ENCODE assay signal across 10 cellular contexts in the genomic region with DNA sequence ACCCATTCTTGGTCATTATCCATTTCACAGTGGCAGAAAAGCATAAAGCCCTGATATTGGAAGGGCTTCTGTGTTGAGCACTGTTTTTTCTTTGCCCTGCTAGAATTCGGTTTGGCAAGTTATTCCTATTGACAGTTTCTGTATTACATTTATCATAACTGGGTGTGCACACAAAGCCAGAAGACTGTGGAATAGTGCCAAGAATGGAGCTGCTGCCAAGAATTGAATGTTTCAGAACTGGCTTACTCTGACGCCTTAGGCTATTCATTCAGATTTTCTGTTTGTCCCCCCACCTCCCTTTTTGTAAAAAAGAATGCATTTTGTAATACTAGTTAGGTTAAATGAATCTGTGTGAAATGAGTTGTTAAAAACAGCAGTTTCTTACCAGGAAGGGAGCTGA. TPM values are rescaled to one million over a fixed set of nuclear protein-coding genes. Genes with fewer than 3 reads are reported as not detected.
DNase-seq lines count a peak whose midpoint lies in the region; ATAC-seq, FAIRE-seq and TF ChIP-seq lines count a peak whose summit lies in the region.
"Had no signal": no experiment of that assay in that cellular context is flagged by ENCODE, and none has a peak within 500 bp of the region (broad histone marks: within the 10 kb centered on the region; RNA-seq: fewer than 3 reads in every experiment).

No MANE protein-coding gene starts in this region.

- no peaks in the 10 kb centered on the region for H3K9me1 ChIP-seq in endothelial cell of umbilical vein (replicated peaks; ENCODE audit: control insufficient read depth, extremely low read depth, insufficient read depth, low read length)

- intact Hi-C loops in endothelial cell of umbilical vein (cut with micrococcal nuclease) (no loop called here), mucosa of descending colon (cut with DNase I, micrococcal nuclease) (no loop called here)

- no peaks in the 10 kb centered on the region for H3K79me2 ChIP-seq in endothelial cell of umbilical vein (ENCODE audit: control insufficient read depth, insufficient read depth, low read length)

- no peaks in the 10 kb centered on the region for H4K20me1 ChIP-seq in endothelial cell of umbilical vein (replicated peaks; ENCODE audit: control insufficient read depth, extremely low read depth, insufficient read depth, low read length)

- no peak for TF ChIP-seq POLR2A in endothelial cell of umbilical vein (IDR thresholded peaks at IDR 0.05; ENCODE audit: low read depth, low read length)

- no peak overlapping the region for H3K4me3 ChIP-seq in endothelial cell of umbilical vein (replicated peaks in 1 of 3; ENCODE audit: insufficient read depth in 1 of 3, low read depth in 1 of 3, low read length in 3 of 3)
- H3K4me3 ChIP-seq in mucosa of descending colon: no peak overlapping the region

- ATAC-seq in mucosa of descending colon: peak; percentile 72
- no peak for ATAC-seq in HG03175 (IDR thresholded peaks at IDR 0.05; ENCODE audit: unreplicated experiment)

- H3K9me3 ChIP-seq in endothelial cell of umbilical vein (replicated peaks; ENCODE audit: control insufficient read depth, insufficient read depth, low read length) (no peaks in the 10 kb centered on the region), mucosa of descending colon (no peaks in the 10 kb centered on the region)

- no TSS peak for BruUV-seq in endothelial cell of umbilical vein (replicated peaks; lab: Mats Ljungman, UMichigan)

- no peaks in the 10 kb centered on the region for H3K4me1 ChIP-seq in endothelial cell of umbilical vein (ENCODE audit: control insufficient read depth, extremely low read depth, insufficient read depth, low read length)
- H3K4me1 ChIP-seq in mucosa of descending colon (ENCODE audit: low read depth): no peaks in the 10 kb centered on the region

- H3K9ac ChIP-seq in endothelial cell of umbilical vein (replicated peaks; ENCODE audit: extremely low read depth, insufficient read depth, low read length): no peak overlapping the region

- DNase-seq in AG20443 (ENCODE audit: low spot score) (peak; percentile 57), NCI-H226 (peak; percentile 67), endothelial cell of umbilical vein (ENCODE audit: low read depth, low spot score) (peak; percentile 63), mucosa of descending colon (peak in 1 of 3 donors; percentile 83), NCI-H748 (lab: John Stamatoyannopoulos, UW; ENCODE audit: unreplicated experiment) (no peak)
- DNase-seq in activated CD4-positive, alpha-beta T cell treated with anti-CD3 and anti-CD28 coated beads for 4 hours: no peak
- no peak for DNase-seq in activated CD4-positive, CD25-positive, alpha-beta regulatory T cell treated with anti-CD3 and anti-CD28 coated beads, Interleukin-2, amount 50 U/mL, for 72 hours
- DNase-seq: activated effector memory CD4-positive, alpha-beta T cell treated with Interleukin-2 at 50 U/mL for 16 hours; CD4-positive, alpha-beta T cell had no signal

- POLR2A ChIA-PET in endothelial cell of umbilical vein (lab: Charles Lee): interaction anchor here (1.6 kb wide), 1 partner anchor 13 kb away, joined by 7 read pairs; a partner anchor contains a TSS

- H3K27ac ChIP-seq in endothelial cell of umbilical vein (ENCODE audit: insufficient read depth, low read depth, low read length): no peak overlapping the region

- H3K27me3 ChIP-seq in endothelial cell of umbilical vein (ENCODE audit: control insufficient read depth in 2 of 2, insufficient read depth in 2 of 2, low read length in 2 of 2): no peaks in the 10 kb centered on the region

- FAIRE-seq in endothelial cell of umbilical vein (lab: Jason Lieb, UNC): no peak

- peaks cover 7 to 19% of the 10 kb centered on the region in 2 experiments for H3K36me3 ChIP-seq in endothelial cell of umbilical vein (ENCODE audit: control insufficient read depth in 2 of 2, extremely low read depth in 1 of 2, insufficient read depth in 2 of 2, low read length in 2 of 2)
- H3K36me3 ChIP-seq in mucosa of descending colon (ENCODE audit: low read depth): no peaks in the 10 kb centered on the region

- no peak overlapping the region for H2AFZ ChIP-seq in endothelial cell of umbilical vein (ENCODE audit: low read depth, low read length)

- TF ChIP-seq CTCF in endothelial cell of umbilical vein (IDR thresholded peaks at IDR 0.05; ENCODE audit: extremely low read depth in 1 of 2, insufficient read depth in 1 of 2, low read depth in 1 of 2, low read length in 2 of 2) (no peak), mucosa of descending colon (IDR thresholded peaks at IDR 0.05) (no peak)

- no peak overlapping the region for H3K4me2 ChIP-seq in endothelial cell of umbilical vein (ENCODE audit: insufficient read depth, low read length)

- CTCF ChIA-PET in endothelial cell of umbilical vein (lab: Charles Lee): interaction anchor here (1.6 kb wide), 1 partner anchor 12 kb away, joined by 6 read pairs; a partner anchor contains a TSS

- dilution Hi-C loops in endothelial cell of umbilical vein (cut with MboI; ENCODE audit: extremely low pct_ligation_motif_present, low sequenced_read_pairs): loop anchor here (10.0 kb wide), 1 partner anchor 161 kb away; no protein-coding TSS in a partner anchor

TF ChIP-seq in endothelial cell of umbilical vein, 7 proteins besides CTCF, POLR2A, EP300 and RAD21:
- no peak for TF ChIP-seq GATA2 (IDR thresholded peaks at IDR 0.05; ENCODE audit: insufficient read depth, insufficient read length, low read depth, low read length)
- no peak for TF ChIP-seq EZH2 (IDR thresholded peaks at IDR 0.05; ENCODE audit: borderline replicate concordance, low read depth, low read length, severe bottlenecking)
- no peak for TF ChIP-seq POLR2AphosphoS5 (IDR thresholded peaks at IDR 0.05; ENCODE audit: insufficient read depth, low read depth, low read length)
- TF ChIP-seq, protein P1, sequence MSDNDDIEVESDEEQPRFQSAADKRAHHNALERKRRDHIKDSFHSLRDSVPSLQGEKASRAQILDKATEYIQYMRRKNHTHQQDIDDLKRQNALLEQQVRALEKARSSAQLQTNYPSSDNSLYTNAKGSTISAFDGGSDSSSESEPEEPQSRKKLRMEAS (IDR thresholded peaks at IDR 0.05; ENCODE audit: insufficient read depth, insufficient read length): no peak
- no peak for TF ChIP-seq JUN (IDR thresholded peaks at IDR 0.05; ENCODE audit: borderline replicate concordance, insufficient read depth, insufficient read length, low read depth)
- TF ChIP-seq MYC (IDR thresholded peaks at IDR 0.05; ENCODE audit: low read depth, low read length): no peak
- TF ChIP-seq FOS (IDR thresholded peaks at IDR 0.05; ENCODE audit: borderline replicate concordance, insufficient read depth, low read length): no peak

RNA-seq across cellular contexts. Expression of a gene that starts 12.7 kb away (rescaled TPM):
- 29.5 and 35.4 TPM in 2 replicates for total RNA-seq in endothelial cell of umbilical vein
- 11.5 and 13.5 TPM in 2 replicates for polyA plus RNA-seq in endothelial cell of umbilical vein
- 12.3 and 13.2 TPM in 2 replicates for polyA plus RNA-seq in endothelial cell of umbilical vein (2011; cell fraction: cytosol; rRNA removed)
- 78.2 and 91.6 TPM in 2 replicates for polyA plus RNA-seq in endothelial cell of umbilical vein (2011; cell fraction: nucleus; rRNA removed)
- 18.9 and 20.3 TPM in 2 replicates for polyA plus RNA-seq in endothelial cell of umbilical vein (2012)
- 40.9 and 53.3 TPM in 2 replicates for polyA minus RNA-seq in endothelial cell of umbilical vein
- 24.0 TPM for polyA minus RNA-seq in endothelial cell of umbilical vein (2011; cell fraction: cytosol; rRNA and poly(A)+ RNA removed)
- polyA minus RNA-seq in endothelial cell of umbilical vein (2011; cell fraction: nucleus; rRNA and poly(A)+ RNA removed): 117 and 138 TPM in 2 replicates
- total RNA-seq in mucosa of descending colon: 10 to 100 TPM; 36.1 to 73.6 (median 53.6) TPM

Comparison
In these comparisons a context has a peak if more than half of its experiments do, and no peak if none do; other contexts are left out.
1. DNase-seq: peak in AG20443 (single experiment), NCI-H226 (single experiment) and endothelial cell of umbilical vein (single experiment); none in activated CD4-positive, alpha-beta T cell treated with anti-CD3 and anti-CD28 coated beads for 4 hours (0 of 2), activated CD4-positive, CD25-positive, alpha-beta regulatory T cell treated with anti-CD3 and anti-CD28 coated beads, Interleukin-2, amount 50 U/mL, for 72 hours (single experiment) and NCI-H748 (single experiment).